ENCODE assay signal across 21 cellular contexts in genomic region chr6:84103029-84103428, GRCh38.
DNase-seq lines count a peak whose midpoint lies in the region; ATAC-seq and TF ChIP-seq lines count a peak whose summit lies in the region.
"Had no signal": no experiment of that assay in that cellular context is flagged by ENCODE, and none has a peak within 500 bp of the region (broad histone marks: within the 10 kb centered on the region; RNA-seq: fewer than 3 reads in every experiment).

No MANE protein-coding gene starts in this region.

- peaks cover 6% of the 10 kb centered on the region; the same call in 2 of the 3 replicates for H3K9me3 Mint-ChIP-seq in GM23338

- H3K36me3 ChIP-seq in SK-N-MC (ENCODE audit: insufficient read depth, low read length) (no peaks in the 10 kb centered on the region), body of pancreas (replicated peaks in 1 of 2; ENCODE audit: insufficient read depth in 1 of 2, low read depth in 2 of 2) (no peaks in the 10 kb centered on the region), GM23338 (ENCODE audit: insufficient read depth) (no peaks in the 10 kb centered on the region)
- H3K36me3 ChIP-seq: tibial artery had no signal

- H3K27me3 ChIP-seq in body of pancreas = no peaks in the 10 kb centered on the region
- no peaks in the 10 kb centered on the region for H3K27me3 ChIP-seq in GM23338 (ENCODE audit: insufficient read depth)
- H3K27me3 ChIP-seq: tibial artery had no signal

- intact Hi-C loops in body of pancreas (cut with DNase I) = no loop called here

- no peaks in the 10 kb centered on the region for H3F3A ChIP-seq in GM23338 (replicated peaks; ENCODE audit: low read depth)

- 18 to 30% methylated on average over 1 of the region's 1 CpG for WGBS in body of pancreas, 2 donors

- H3K4me3 Mint-ChIP-seq in GM23338 = no peak overlapping the region
- H3K4me3 Mint-ChIP-seq: activated naive CD4-positive, alpha-beta T cell treated with anti-CD3 and anti-CD28 coated beads, Interleukin-2, amount 50 U/mL, for 24 hours; naive B cell had no signal

- H3K4me3 ChIP-seq in SK-N-MC = no peak overlapping the region
- H3K4me3 ChIP-seq in body of pancreas = no peak overlapping the region
- H3K4me3 ChIP-seq in GM23338 = no peak overlapping the region
- H3K4me3 ChIP-seq: GM12878, tibial artery had no signal

- peaks cover 4% of the 10 kb centered on the region; the same call in 2 of the 3 replicates for H3K36me3 Mint-ChIP-seq in GM23338 (ENCODE audit: low read depth)
- H3K36me3 Mint-ChIP-seq: activated naive CD4-positive, alpha-beta T cell treated with anti-CD3 and anti-CD28 coated beads, Interleukin-2, amount 50 U/mL, for 24 hours; naive B cell had no signal

- no peak overlapping the region for H3K27ac Mint-ChIP-seq in GM23338
- H3K27ac Mint-ChIP-seq: activated naive CD4-positive, alpha-beta T cell treated with anti-CD3 and anti-CD28 coated beads, Interleukin-2, amount 50 U/mL, for 24 hours; naive B cell had no signal

- H3K27me3 Mint-ChIP-seq in GM23338 (ENCODE audit: insufficient read depth, low read depth, poor library complexity) = peaks cover 1% of the 10 kb centered on the region

- H2AFZ ChIP-seq in GM23338 = no peak overlapping the region

- no peak for TF ChIP-seq POLR2A in body of pancreas (IDR thresholded peaks at IDR 0.05)

- ATAC-seq in HG02759 (IDR thresholded peaks at IDR 0.05; ENCODE audit: unreplicated experiment) = no peak
- no peak for ATAC-seq in body of pancreas
- ATAC-seq in GM23338 = no peak
- ATAC-seq: GM12878; left cardiac atrium; stimulated activated naive CD8-positive, alpha-beta T cell treated with anti-CD3 and anti-CD28 coated beads, Interleukin-15, Interleukin-2, amounts not matched to agents 100 U/mL and 50 U/mL, for 24 hours had no signal

- H3K79me2 ChIP-seq in GM23338 (replicated peaks; ENCODE audit: insufficient read depth) = no peaks in the 10 kb centered on the region

- H3K4me1 Mint-ChIP-seq in GM23338 = no peaks in the 10 kb centered on the region
- H3K4me1 Mint-ChIP-seq: activated naive CD4-positive, alpha-beta T cell treated with anti-CD3 and anti-CD28 coated beads, Interleukin-2, amount 50 U/mL, for 24 hours; naive B cell had no signal

- H3K9me2 ChIP-seq in GM23338 (ENCODE audit: insufficient read depth) = peaks cover 29% of the 10 kb centered on the region

- no peak overlapping the region for H3K4me2 ChIP-seq in GM23338

- H4K20me1 ChIP-seq in GM23338 (replicated peaks; ENCODE audit: insufficient read depth) = no peaks in the 10 kb centered on the region

- TF ChIP-seq CTCF in body of pancreas (IDR thresholded peaks at IDR 0.05) (no peak), GM23338 (conservative IDR thresholded peaks at IDR 0.05; ENCODE audit: low read depth in 2 of 2) (no peak)

- H3K9ac ChIP-seq in SK-N-MC (ENCODE audit: insufficient read length) = no peak overlapping the region

- H3K9me3 ChIP-seq in SK-N-MC (ENCODE audit: low read depth, low read length) = no peaks in the 10 kb centered on the region
- no peaks in the 10 kb centered on the region for H3K9me3 ChIP-seq in body of pancreas
- H3K9me3 ChIP-seq: tibial artery had no signal

- peak; percentile 70 for DNase-seq in AG08395 (ENCODE audit: low spot score)
- peak; percentile 34 for DNase-seq in GM04503 (ENCODE audit: low read depth)
- peak; percentile 67 for DNase-seq in SK-N-MC (ENCODE audit: low read depth, low spot score)
- peak; percentile 51 for DNase-seq in fibroblast of the conjunctiva (ENCODE audit: low read depth)
- DNase-seq in middle frontal gyrus (ENCODE audit: extremely low spot score, low spot score) = no peak
- DNase-seq in body of pancreas = no peak
- no peak for DNase-seq in GM23338 (ENCODE audit: low spot score)
- DNase-seq: activated CD4-positive, alpha-beta T cell treated with anti-CD3 and anti-CD28 coated beads for 1 hour; GF-D8; left cardiac atrium; mesenchymal stem cell; naive B cell; NCI-H1930; NCI-H2227 treated with DMSO at 0.1 percent for 48 hours; stimulated activated CD4-positive, alpha-beta T cell treated with anti-CD3 and anti-CD28 coated beads, Interleukin-12 subunit alpha, Interleukin-12 subunit beta, amount 100 ng/mL, for 4 hours; stimulated activated CD4-positive, alpha-beta T cell treated with anti-CD3 and anti-CD28 coated beads, Interleukin-4, amount 100 ng/mL, for 4 hours; stimulated activated naive CD8-positive, alpha-beta T cell treated with anti-CD3 and anti-CD28 coated beads, Interleukin-15, Interleukin-2, amounts not matched to agents 100 U/mL and 50 U/mL, for 24 hours; tibial artery had no signal

- H3K27ac ChIP-seq in SK-N-MC (no peak overlapping the region), body of pancreas (no peak overlapping the region), GM23338 (ENCODE audit: low read depth) (no peak overlapping the region)
- H3K27ac ChIP-seq: tibial artery had no signal

- H3K4me1 ChIP-seq in body of pancreas = no peaks in the 10 kb centered on the region
- no peaks in the 10 kb centered on the region for H3K4me1 ChIP-seq in GM23338 (ENCODE audit: insufficient read depth)
- H3K4me1 ChIP-seq: tibial artery had no signal

TF ChIP-seq in GM23338, 12 proteins besides CTCF, POLR2A, EP300 and RAD21:
- TF ChIP-seq NANOG (IDR thresholded peaks at IDR 0.05; ENCODE audit: borderline replicate concordance) (no peak), ZNF331 (CRISPR knock-in tag; IDR thresholded peaks at IDR 0.05; ENCODE audit: low read depth) (no peak), STAT1 (IDR thresholded peaks at IDR 0.05; ENCODE audit: unreplicated experiment) (no peak), POLR2AphosphoS5 (IDR thresholded peaks at IDR 0.05; ENCODE audit: low read depth) (no peak)
TF ChIP-seq in GM23338: peak in this region for 0.

Comparison
In these comparisons a context has a peak if more than half of its experiments do, and no peak if none do; other contexts are left out.
1. DNase-seq: peak in AG08395 (single experiment), GM04503 (single experiment), SK-N-MC (single experiment) and fibroblast of the conjunctiva (single experiment); none in middle frontal gyrus (single experiment), body of pancreas (0 of 4) and GM23338 (single experiment).